Comparison of ENCODE assay signal across 1 cellular context in genomic region chr4:7027284-7027683, GRCh38.
TF ChIP-seq lines count a peak whose summit lies in the region.

No MANE protein-coding gene starts in this region.

TF ChIP-seq in HEK293, 187 proteins besides CTCF, POLR2A, EP300 and RAD21 (continued from another document):
- TF ChIP-seq ZNF639 (tag by site-specific recombination; IDR thresholded peaks at IDR 0.05) (no peak), KLF9 (tag by site-specific recombination; IDR thresholded peaks at IDR 0.05; ENCODE audit: low read depth) (no peak), GLIS2 (tag by site-specific recombination; IDR thresholded peaks at IDR 0.05) (0 out of 2 replicates have a peak, but pooled peaks have one; percentile 15)
TF ChIP-seq in HEK293: peak in this region for 3.
